8 cellular contexts compared by ENCODE assay signal in genomic region chr1:23592209-23592905, GRCh38. TPM values are rescaled to one million over a fixed set of nuclear protein-coding genes. Genes with fewer than 3 reads are reported as not detected.
DNase-seq lines count a peak whose midpoint lies in the region; ATAC-seq and TF ChIP-seq lines count a peak whose summit lies in the region.

No MANE protein-coding gene starts in this region.

- TF ChIP-seq CTCF in GM06990 (IDR thresholded peaks at IDR 0.05; ENCODE audit: insufficient read depth, low read length, poor library complexity, severe bottlenecking) (no peak), nephron progenitor cell (IDR thresholded peaks at IDR 0.05) (no peak), tibial artery (IDR thresholded peaks at IDR 0.05) (no peak)

- H3K27ac ChIP-seq in tibial artery = no peak overlapping the region

- H3K27ac Mint-ChIP-seq in activated naive CD4-positive, alpha-beta T cell treated with anti-CD3 and anti-CD28 coated beads, Interleukin-2, amount 50 U/mL, for 72 hours = peak overlapping the region; percentile 86 to 97
- peak overlapping the region; percentile 98 for H3K27ac Mint-ChIP-seq in nephron progenitor cell

- H3K4me1 ChIP-seq in tibial artery = peaks cover 0 to 5% (median 0%) of the 10 kb centered on the region in 4 donors

- H3K27me3 Mint-ChIP-seq in nephron progenitor cell (ENCODE audit: low read depth, poor library complexity) = no peaks in the 10 kb centered on the region

- H3K9me3 Mint-ChIP-seq in activated naive CD4-positive, alpha-beta T cell treated with anti-CD3 and anti-CD28 coated beads, Interleukin-2, amount 50 U/mL, for 72 hours = peaks cover 4 to 5% of the 10 kb centered on the region in 2 donors
- H3K9me3 Mint-ChIP-seq in nephron progenitor cell = no peaks in the 10 kb centered on the region

- H3K9me3 ChIP-seq in tibial artery = no peaks in the 10 kb centered on the region

- intact Hi-C loops in tibial artery (cut with DNase I; ENCODE audit: low total_unique reads) = no loop called here

- H3K4me3 ChIP-seq in GM06990 (replicated peaks; ENCODE audit: low read depth, low read length) (no peak overlapping the region), tibial artery (no peak overlapping the region)

- ATAC-seq in activated naive CD4-positive, alpha-beta T cell treated with anti-CD3 and anti-CD28 coated beads, Interleukin-2, amount 50 U/mL, for 72 hours = peak in 1 of 2 donors; percentile 35
- ATAC-seq in HG03342 (IDR thresholded peaks at IDR 0.05; ENCODE audit: unreplicated experiment) = no peak
- ATAC-seq in HG03039 (IDR thresholded peaks at IDR 0.05; ENCODE audit: unreplicated experiment) = no peak
- ATAC-seq in HG03469 (IDR thresholded peaks at IDR 0.05; ENCODE audit: unreplicated experiment) = no peak

- H3K36me3 ChIP-seq in GM06990 (ENCODE audit: control insufficient read depth, insufficient read depth, low read length) = no peaks in the 10 kb centered on the region
- H3K36me3 ChIP-seq in tibial artery = no peaks in the 10 kb centered on the region

- H3K27me3 ChIP-seq in GM06990 (replicated peaks; ENCODE audit: control insufficient read depth, insufficient read depth, low read length) = no peaks in the 10 kb centered on the region
- no peaks in the 10 kb centered on the region for H3K27me3 ChIP-seq in tibial artery

- no peaks in the 10 kb centered on the region for H3K36me3 Mint-ChIP-seq in activated naive CD4-positive, alpha-beta T cell treated with anti-CD3 and anti-CD28 coated beads, Interleukin-2, amount 50 U/mL, for 72 hours
- H3K36me3 Mint-ChIP-seq in nephron progenitor cell (ENCODE audit: low read depth) = no peaks in the 10 kb centered on the region

- H3K4me1 Mint-ChIP-seq in nephron progenitor cell = peaks cover 94% of the 10 kb centered on the region

- peak; percentile 62 for DNase-seq in GM06990 (ENCODE audit: extremely low read depth, insufficient read length)
- DNase-seq in NCI-H1105 treated with DMSO at 0.1 percent for 48 hours (lab: John Stamatoyannopoulos, UW) = peak; percentile 92
- DNase-seq in activated naive CD4-positive, alpha-beta T cell treated with anti-CD3 and anti-CD28 coated beads, Interleukin-2, amount 50 U/mL, for 72 hours (ENCODE audit: low spot score in 2 of 2) = no peak
- DNase-seq in nephron progenitor cell = no peak
- no peak for DNase-seq in tibial artery

- H3K4me3 Mint-ChIP-seq in nephron progenitor cell = peak overlapping the region; percentile 61

RNA-seq across cellular contexts. Expression of gene ID3, which starts 33.1 kb away (rescaled TPM):
- total RNA-seq in activated naive CD4-positive, alpha-beta T cell treated with anti-CD3 and anti-CD28 coated beads, Interleukin-2, amount 50 U/mL, for 72 hours = 100 to 1,000 TPM in 1 of 2 donors, 10 to 100 TPM in 1; 31.5 to 290 TPM

Comparison
In these comparisons a context has a peak if more than half of its experiments do, and no peak if none do; other contexts are left out.
1. DNase-seq: peak in GM06990 (single experiment) and NCI-H1105 treated with DMSO at 0.1 percent for 48 hours (single experiment); none in activated naive CD4-positive, alpha-beta T cell treated with anti-CD3 and anti-CD28 coated beads, Interleukin-2, amount 50 U/mL, for 72 hours (0 of 2), nephron progenitor cell (single experiment) and tibial artery (0 of 2).